In the genomic region with DNA sequence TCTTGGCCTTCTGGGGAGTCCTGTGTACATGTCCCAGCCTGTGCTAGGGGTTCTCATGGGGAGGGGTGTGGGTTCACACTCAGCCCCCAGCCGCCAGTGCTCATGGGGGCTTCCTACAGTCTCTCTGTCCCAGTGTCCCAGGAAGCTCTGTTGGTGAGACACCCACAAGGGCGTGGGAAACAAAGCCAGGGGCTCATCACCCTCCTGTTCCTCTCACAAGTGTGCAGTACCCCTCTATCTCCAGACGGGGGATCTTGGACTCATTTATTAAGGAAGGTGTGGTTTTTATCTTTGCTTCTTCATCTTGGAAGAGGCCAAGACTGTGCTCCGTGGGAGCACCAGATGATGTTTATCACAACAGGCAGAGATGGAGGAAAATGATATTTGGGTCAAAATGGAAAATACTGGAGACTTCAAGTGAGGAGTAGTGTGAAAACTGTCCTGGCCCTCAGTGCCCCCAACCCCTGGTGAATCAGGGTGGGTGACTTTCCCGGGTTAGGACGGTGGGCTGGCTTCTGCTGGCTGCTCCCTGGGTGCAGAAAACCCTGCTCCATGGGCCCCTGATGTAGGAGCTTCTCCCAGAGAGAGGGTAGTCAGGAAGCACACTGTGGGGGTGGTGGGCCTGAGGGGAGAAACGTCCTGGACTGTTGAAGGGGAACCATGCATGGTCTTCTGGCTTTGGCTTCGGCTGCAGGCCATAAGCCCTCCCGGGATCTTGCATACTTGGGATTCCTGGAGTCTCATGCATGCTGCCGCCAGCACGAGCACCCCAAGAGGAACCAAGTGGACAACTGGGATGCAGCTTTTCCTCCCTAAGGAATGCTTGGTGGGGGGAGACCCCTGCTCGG, we compare ENCODE assay signal across 9 cellular contexts. TPM values are rescaled to one million over a fixed set of nuclear protein-coding genes. Genes with fewer than 3 reads are reported as not detected.
DNase-seq lines count a peak whose midpoint lies in the region; ATAC-seq and TF ChIP-seq lines count a peak whose summit lies in the region.
"Had no signal": no experiment of that assay in that cellular context is flagged by ENCODE, and none has a peak within 500 bp of the region (broad histone marks: within the 10 kb centered on the region; RNA-seq: fewer than 3 reads in every experiment).

No MANE protein-coding gene starts in this region.

- H3K9ac ChIP-seq in endodermal cell (ENCODE audit: extremely low read depth, low read length, poor library complexity, severe bottlenecking) (no peak overlapping the region), smooth muscle cell (ENCODE audit: low read depth) (no peak overlapping the region)

- H3K4me3 Mint-ChIP-seq in endodermal cell = no peak overlapping the region
- H3K4me3 Mint-ChIP-seq: central memory CD8-positive, alpha-beta T cell had no signal

- ATAC-seq in omental fat pad (ENCODE audit: low FRiP score) (no peak), GM19351 (IDR thresholded peaks at IDR 0.05; ENCODE audit: unreplicated experiment) (no peak)

- H3K36me3 Mint-ChIP-seq in endodermal cell (ENCODE audit: low read depth) = no peaks in the 10 kb centered on the region

- WGBS in endodermal cell (ENCODE audit: insufficient coverage in 1 of 2, insufficient read length in 1 of 2), 2 experiments = 85 to 86% methylated on average over 2 to 12 of the region's 12 CpGs
- 48% methylated on average over 11 of the region's 12 CpGs for WGBS in smooth muscle cell (ENCODE audit: low lambda C conversion rate)

- no peaks in the 10 kb centered on the region for H3K79me2 ChIP-seq in smooth muscle cell (ENCODE audit: low read depth)

- no peak overlapping the region for H3K4me2 ChIP-seq in smooth muscle cell

- H4K20me1 ChIP-seq in smooth muscle cell (ENCODE audit: low read depth) = no peaks in the 10 kb centered on the region

- peak; percentile 36 for TF ChIP-seq CTCF in NB4 (IDR thresholded peaks at IDR 0.05; ENCODE audit: low read depth, low read length)
- TF ChIP-seq CTCF in endodermal cell (conservative IDR thresholded peaks at IDR 0.05) = peak; percentile 64
- peak; percentile 25 for TF ChIP-seq CTCF in smooth muscle cell (IDR thresholded peaks at IDR 0.05; ENCODE audit: borderline replicate concordance, insufficient read depth, poor library complexity, severe bottlenecking)
- TF ChIP-seq CTCF in omental fat pad (IDR thresholded peaks at IDR 0.05) = no peak

- no peaks in the 10 kb centered on the region for H3K27me3 Mint-ChIP-seq in endodermal cell (ENCODE audit: insufficient read depth)

- no peaks in the 10 kb centered on the region for H3K9me3 Mint-ChIP-seq in endodermal cell
- H3K9me3 Mint-ChIP-seq: central memory CD8-positive, alpha-beta T cell had no signal

- no peak overlapping the region for H3K4me3 ChIP-seq in NB4 (ENCODE audit: low read depth, low read length)
- H3K4me3 ChIP-seq in endodermal cell (ENCODE audit: low read length) = no peak overlapping the region
- no peak overlapping the region for H3K4me3 ChIP-seq in smooth muscle cell

- no peaks in the 10 kb centered on the region for H3F3A ChIP-seq in smooth muscle cell (ENCODE audit: low read depth)

- H3K4me1 ChIP-seq in endodermal cell (ENCODE audit: control insufficient read depth, insufficient read depth, low read length) (no peaks in the 10 kb centered on the region), smooth muscle cell (ENCODE audit: low read depth) (no peaks in the 10 kb centered on the region)

- peaks cover 23% of the 10 kb centered on the region for H3K4me1 Mint-ChIP-seq in endodermal cell

- no peak overlapping the region for H3K27ac ChIP-seq in endodermal cell (ENCODE audit: low read depth, low read length)
- H3K27ac ChIP-seq in smooth muscle cell (ENCODE audit: low read depth) = no peak overlapping the region

- H3K27me3 ChIP-seq in endodermal cell (ENCODE audit: control insufficient read depth, insufficient read depth, low read length, poor library complexity, severe bottlenecking) = no peaks in the 10 kb centered on the region
- H3K27me3 ChIP-seq in smooth muscle cell (ENCODE audit: low read depth) = no peaks in the 10 kb centered on the region

- no peaks in the 10 kb centered on the region for H3K9me3 ChIP-seq in endodermal cell (ENCODE audit: control insufficient read depth, low read length)
- H3K9me3 ChIP-seq in smooth muscle cell (replicated peaks; ENCODE audit: low read depth) = no peaks in the 10 kb centered on the region

- no peak for TF ChIP-seq POLR2A in NB4 (IDR thresholded peaks at IDR 0.05; ENCODE audit: extremely low read depth, insufficient read length)

- H2AFZ ChIP-seq in smooth muscle cell (ENCODE audit: low read depth) = no peak overlapping the region

- peak; percentile 29 for DNase-seq in activated CD4-positive, alpha-beta T cell treated with anti-CD3 and anti-CD28 coated beads for 48 hours
- no peak for DNase-seq in activated CD4-positive, alpha-beta T cell treated with anti-CD3 and anti-CD28 coated beads for 1 hour
- DNase-seq in NB4 (ENCODE audit: low read depth) = peak; percentile 48
- peak; percentile 77 for DNase-seq in endodermal cell
- DNase-seq in smooth muscle cell (lab: John Stamatoyannopoulos, UW; ENCODE audit: unreplicated experiment) = no peak
- DNase-seq in omental fat pad (ENCODE audit: low spot score) = no peak
- no peak for DNase-seq in NOMO-1 treated with DMSO at 0.1 percent for 48 hours (lab: John Stamatoyannopoulos, UW; ENCODE audit: unreplicated experiment)

- H3K27ac Mint-ChIP-seq in endodermal cell = peak overlapping the region; percentile 41

- H3K36me3 ChIP-seq in endodermal cell (ENCODE audit: control insufficient read depth, insufficient read depth, low read length) (no peaks in the 10 kb centered on the region), smooth muscle cell (ENCODE audit: low read depth) (no peaks in the 10 kb centered on the region)

RNA-seq across cellular contexts. Expression of a gene that starts 15.3 kb away (rescaled TPM):
- total RNA-seq in endodermal cell (under 1 TPM; 0.57 to 0.73 TPM), smooth muscle cell (not detected in 2 replicates), omental fat pad (not detected)
- polyA plus RNA-seq in endodermal cell (2013, experiment 1 of 2) = not detected
- not detected for polyA plus RNA-seq in endodermal cell (2013, experiment 2 of 2)
- polyA plus RNA-seq in smooth muscle cell = 0.54 and 0.89 TPM in 2 replicates

RNA-seq across cellular contexts. Expression of a gene that starts 37.3 kb away (rescaled TPM):
- total RNA-seq in endodermal cell = not detected
- polyA plus RNA-seq in endodermal cell (2013, experiment 1 of 2) = not detected
- polyA plus RNA-seq in endodermal cell (2013, experiment 2 of 2) = not detected
- not detected in 2 replicates for total RNA-seq in smooth muscle cell
- not detected in 2 replicates for polyA plus RNA-seq in smooth muscle cell
- not detected for total RNA-seq in omental fat pad

Comparison
In these comparisons a context has a peak if more than half of its experiments do, and no peak if none do; other contexts are left out.
1. DNase-seq: peak in activated CD4-positive, alpha-beta T cell treated with anti-CD3 and anti-CD28 coated beads for 48 hours (single experiment), NB4 (single experiment) and endodermal cell (single experiment); none in activated CD4-positive, alpha-beta T cell treated with anti-CD3 and anti-CD28 coated beads for 1 hour (single experiment), smooth muscle cell (single experiment), omental fat pad (single experiment) and NOMO-1 treated with DMSO at 0.1 percent for 48 hours (single experiment).
2. CTCF ChIP-seq: peak in NB4 (single experiment), endodermal cell (single experiment) and smooth muscle cell (single experiment); none in omental fat pad (0 of 3).